ENCODE assay signal across 8 cellular contexts in the genomic region with DNA sequence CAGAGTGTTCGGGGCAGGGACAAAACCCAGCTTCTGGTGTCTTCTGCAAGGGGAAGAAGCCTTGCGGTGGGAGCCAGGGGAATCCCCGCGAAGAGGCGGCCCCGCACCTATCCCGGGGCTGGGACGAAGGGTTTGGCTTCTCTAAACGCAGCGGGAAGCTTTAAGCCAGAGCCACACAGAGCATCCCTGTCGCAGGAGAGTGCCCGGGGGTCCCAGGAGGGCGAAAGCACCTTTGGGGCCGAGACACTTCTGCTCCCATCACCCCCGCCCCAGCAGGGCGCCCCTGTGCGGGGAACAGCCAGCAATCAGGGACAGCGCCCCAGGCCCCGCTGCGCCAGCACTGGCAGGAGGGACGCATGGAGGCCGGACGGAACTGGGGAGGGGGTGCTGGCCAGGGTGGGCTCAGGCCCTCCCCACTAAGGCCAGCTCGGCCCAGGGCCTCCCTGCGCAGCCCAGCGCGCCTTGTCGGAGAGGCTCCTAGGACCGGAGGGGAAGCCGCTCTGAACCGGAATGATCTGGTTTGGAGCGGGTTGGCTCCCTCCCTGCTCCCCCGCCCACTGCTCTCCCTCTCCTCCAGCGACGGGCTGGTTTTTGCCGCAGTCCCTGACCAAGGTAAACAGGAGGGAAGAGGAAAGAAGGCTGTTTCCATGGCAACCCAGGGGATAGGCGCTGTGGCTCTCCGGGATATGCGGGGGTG.
DNase-seq lines count a peak whose midpoint lies in the region; ATAC-seq and TF ChIP-seq lines count a peak whose summit lies in the region.

No MANE protein-coding gene starts in this region.

- no peaks in the 10 kb centered on the region for H3K79me2 ChIP-seq in ACC112 (ENCODE audit: control insufficient read depth, insufficient read depth, low read length, unreplicated experiment)

- peak overlapping the region; percentile 32 for H2AFZ ChIP-seq in ACC112 (ENCODE audit: low read length, unreplicated experiment)

- H3K4me1 ChIP-seq in ACC112 (ENCODE audit: control insufficient read depth, insufficient read depth, low read length, unreplicated experiment) (peaks cover 11% of the 10 kb centered on the region), body of pancreas (peaks cover 47% of the 10 kb centered on the region), prostate gland (replicated peaks) (peaks cover 4% of the 10 kb centered on the region)

- ATAC-seq in body of pancreas: peak; percentile 81
- no peak for ATAC-seq in HG02571 (IDR thresholded peaks at IDR 0.05; ENCODE audit: unreplicated experiment)

- DNase-seq in NOMO-1 (lab: John Stamatoyannopoulos, UW; ENCODE audit: unreplicated experiment in 2 of 2) (peak; percentile 14 to 24), body of pancreas (peak; percentile 66 to 85 (median 81)), iPS DF 19.7 (ENCODE audit: low read depth, low spot score) (peak; percentile 80), prostate gland (ENCODE audit: low spot score) (peak; percentile 74), NAMALWA (ENCODE audit: low spot score) (no peak)

- peak overlapping the region; percentile 47; the same call in 1 of the 2 replicates for H3K27ac ChIP-seq in ACC112 (ENCODE audit: low read depth, low read length)
- peak overlapping the region; percentile 62 to 86 (median 84) for H3K27ac ChIP-seq in body of pancreas
- H3K27ac ChIP-seq in prostate gland: peak overlapping the region; percentile 72 to 75

- 6 to 31% methylated on average over 25 to 39 of the region's 39 CpGs for WGBS in body of pancreas, 2 donors
- 9% methylated on average over 33 of the region's 39 CpGs for WGBS in prostate gland

- H3K27me3 ChIP-seq in ACC112 (ENCODE audit: insufficient read depth, low read length) (no peaks in the 10 kb centered on the region), body of pancreas (no peaks in the 10 kb centered on the region), prostate gland (replicated peaks; ENCODE audit: insufficient read depth) (no peaks in the 10 kb centered on the region)

- peak; percentile 50 for TF ChIP-seq POLR2A in GM19099 (IDR thresholded peaks at IDR 0.05; ENCODE audit: extremely low read depth, insufficient read length, low read depth)
- peak in 2 of 3 donors; percentile 71 to 74 for TF ChIP-seq POLR2A in body of pancreas (IDR thresholded peaks at IDR 0.05)
- peak; percentile 43 for TF ChIP-seq POLR2A in prostate gland (IDR thresholded peaks at IDR 0.05)

- peak overlapping the region; percentile 60 for H3K4me3 ChIP-seq in ACC112 (ENCODE audit: low read depth, low read length)
- H3K4me3 ChIP-seq in body of pancreas: peak overlapping the region; percentile 19 to 20
- H3K4me3 ChIP-seq in prostate gland: peak overlapping the region; percentile 46 to 53

- intact Hi-C loops in body of pancreas (cut with DNase I) (no loop called here), prostate gland (cut with DNase I) (no loop called here)

- TF ChIP-seq CTCF in body of pancreas (IDR thresholded peaks at IDR 0.05): peak in 1 of 7 experiments; percentile 7
- no peak for TF ChIP-seq CTCF in prostate gland (IDR thresholded peaks at IDR 0.05)

- H3K9me3 ChIP-seq in body of pancreas (no peaks in the 10 kb centered on the region), prostate gland (no peaks in the 10 kb centered on the region)

- H3K36me3 ChIP-seq in ACC112 (ENCODE audit: insufficient read depth, low read length): 0 out of 2 replicates have a peak, but pooled peaks cover 3% of the 10 kb centered on the region
- H3K36me3 ChIP-seq in body of pancreas (replicated peaks in 1 of 2; ENCODE audit: insufficient read depth in 1 of 2, low read depth in 2 of 2): no peaks in the 10 kb centered on the region
- no peaks in the 10 kb centered on the region for H3K36me3 ChIP-seq in prostate gland
